8 cellular contexts compared by ENCODE assay signal in the genomic region with DNA sequence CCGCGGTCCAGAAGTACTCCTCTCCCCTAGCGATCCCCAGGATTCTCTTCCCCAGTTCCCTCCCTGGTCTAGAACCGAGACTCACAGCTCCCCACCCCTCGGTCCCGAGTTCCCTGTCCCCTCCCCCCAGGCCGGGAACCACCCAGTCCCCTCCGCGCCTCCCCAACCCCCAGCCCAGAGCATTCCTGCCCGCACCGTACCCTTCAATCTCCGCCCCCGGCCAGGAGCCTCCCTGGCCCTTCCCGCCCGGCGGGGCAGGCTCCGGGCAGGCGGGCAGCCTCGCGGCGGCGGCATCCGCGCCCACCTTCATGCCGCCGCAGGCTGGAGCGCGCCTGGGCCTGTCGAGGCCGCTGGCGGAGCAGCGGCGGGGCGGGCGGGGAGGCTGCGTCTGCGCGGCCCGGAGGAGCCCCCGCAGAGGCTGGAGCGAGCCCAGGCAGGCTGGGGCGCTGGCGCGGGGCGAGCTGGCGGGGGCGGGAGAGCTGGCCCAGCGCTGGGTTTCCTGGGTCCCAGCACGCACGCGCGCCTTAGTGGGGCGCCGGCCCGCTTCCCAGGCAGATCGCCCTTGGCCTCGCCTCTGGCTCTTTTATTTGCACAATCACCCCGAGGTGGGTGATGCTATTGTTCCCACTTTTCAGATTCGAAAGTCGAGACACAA. TPM values are rescaled to one million over a fixed set of nuclear protein-coding genes. Genes with fewer than 3 reads are reported as not detected.
DNase-seq lines count a peak whose midpoint lies in the region; ATAC-seq and TF ChIP-seq lines count a peak whose summit lies in the region.

No MANE protein-coding gene starts in this region.

- H3K4me1 ChIP-seq in OCI-LY7 (ENCODE audit: insufficient read depth, low read length, poor library complexity, severe bottlenecking) (no peaks in the 10 kb centered on the region), mesodermal cell (ENCODE audit: control insufficient read depth, insufficient read depth, low read length, poor library complexity, severe bottlenecking) (peaks cover 23% of the 10 kb centered on the region), upper lobe of left lung (peaks cover 44 to 60% (median 49%) of the 10 kb centered on the region in 4 donors)

- H3K4me3 ChIP-seq in OCI-LY7 (ENCODE audit: low read depth, low read length, poor library complexity, severe bottlenecking) (peak overlapping the region; percentile 47), mesodermal cell (ENCODE audit: extremely low read depth, insufficient read depth, low read length, poor library complexity, severe bottlenecking) (peak overlapping the region; percentile 47), upper lobe of left lung (peak overlapping the region; percentile 25 to 50 (median 42))

- BruUV-seq in OCI-LY7 (replicated peaks; lab: Mats Ljungman, UMichigan), result no TSS peak

- TF ChIP-seq CTCF in OCI-LY7 (conservative IDR thresholded peaks at IDR 0.05; ENCODE audit: low read length), result no peak
- TF ChIP-seq CTCF in upper lobe of left lung (IDR thresholded peaks at IDR 0.05), result no peak

- CTCF ChIA-PET in OCI-LY7 (lab: Charles Lee; ENCODE audit: unreplicated experiment), result interaction anchor here (1.5 kb wide), 1 partner anchor 89 kb away, joined by 3 read pairs; no protein-coding TSS in a partner anchor

- TF ChIP-seq POLR2A in upper lobe of left lung (IDR thresholded peaks at IDR 0.05), result no peak

- DNase-seq in AG08396 (ENCODE audit: low spot score) (peak; percentile 86), OCI-LY7 (ENCODE audit: low spot score) (no peak), ecto neural progenitor cell (ENCODE audit: low spot score) (peak; percentile 74), upper lobe of left lung (peak; percentile 34 to 91), NAMALWA (ENCODE audit: low spot score) (no peak)

- H3K27ac ChIP-seq in OCI-LY7 (ENCODE audit: low read depth, low read length, poor library complexity, severe bottlenecking) (no peak overlapping the region), mesodermal cell (ENCODE audit: low read depth, low read length, severe bottlenecking) (peak overlapping the region; percentile 89), upper lobe of left lung (peak overlapping the region; percentile 2 to 62 (median 28))

- POLR2A ChIA-PET in OCI-LY7 (lab: Charles Lee), result no interaction called here

- ATAC-seq in GM18907 (IDR thresholded peaks at IDR 0.05; ENCODE audit: unreplicated experiment) (peak; percentile 8), upper lobe of left lung (ENCODE audit: low FRiP score in 2 of 2) (peak in 1 of 2 donors; percentile 64), GM19351 (IDR thresholded peaks at IDR 0.05; ENCODE audit: unreplicated experiment) (no peak)

- H3K27me3 ChIP-seq in upper lobe of left lung, result peaks cover 0 to 14% (median 4%) of the 10 kb centered on the region in 4 donors

- H2AFZ ChIP-seq in OCI-LY7 (ENCODE audit: low read length), result peak overlapping the region; percentile 70

- no peaks in the 10 kb centered on the region for H3K9me2 ChIP-seq in OCI-LY7 (ENCODE audit: insufficient read depth, low read length)

- TF ChIP-seq EP300 in upper lobe of left lung (IDR thresholded peaks at IDR 0.05), result no peak

- H4K20me1 ChIP-seq in OCI-LY7 (ENCODE audit: insufficient read depth, low read length), result no peaks in the 10 kb centered on the region

- WGBS in mesodermal cell (ENCODE audit: insufficient coverage in 2 of 2), 2 experiments, result 1 to 2% methylated on average over 36 to 53 of the region's 60 CpGs
- 4% methylated on average over 35 of the region's 60 CpGs; no CpG with 5 or more reads in 1 of the 2 donors for WGBS in upper lobe of left lung, 2 donors

- H3K9me3 ChIP-seq in OCI-LY7 (ENCODE audit: low read length), result no peaks in the 10 kb centered on the region
- no peaks in the 10 kb centered on the region for H3K9me3 ChIP-seq in mesodermal cell (ENCODE audit: control insufficient read depth, low read length)
- no peaks in the 10 kb centered on the region for H3K9me3 ChIP-seq in upper lobe of left lung

- H3K36me3 ChIP-seq in OCI-LY7 (ENCODE audit: insufficient read depth, low read length) (no peaks in the 10 kb centered on the region), mesodermal cell (ENCODE audit: control insufficient read depth, insufficient read depth, low read length) (no peaks in the 10 kb centered on the region), upper lobe of left lung (no peaks in the 10 kb centered on the region)

- intact Hi-C loops in OCI-LY7 (cut with micrococcal nuclease; ENCODE audit: unreplicated experiment), result loop anchor here (2.0 kb wide), 1 partner anchor 111 kb away; no protein-coding TSS in a partner anchor

- no peaks in the 10 kb centered on the region for H3K79me2 ChIP-seq in OCI-LY7 (ENCODE audit: insufficient read depth, low read depth, low read length)

- peak overlapping the region; percentile 44; the same call in 1 of the 2 replicates for H3K4me2 ChIP-seq in OCI-LY7 (ENCODE audit: low read length)

RNA-seq across cellular contexts. Expression of gene GPR132, which starts 22.2 kb away (rescaled TPM):
- 0.10 and 1.0 TPM in 2 replicates for total RNA-seq in OCI-LY7 (2014; rRNA removed; shearing (Covaris generic))
- 1.9 and 3.0 TPM in 2 replicates for total RNA-seq in OCI-LY7 (2022)
- 0.59 TPM for polyA plus RNA-seq in mesodermal cell (2013, experiment 1 of 2)
- polyA plus RNA-seq in mesodermal cell (2013, experiment 2 of 2), result 0.86 TPM
- total RNA-seq in upper lobe of left lung, result 10 to 100 TPM in 1 of 6 donors, 1 to 10 TPM in 5; 3.0 to 14.7 (median 7.0) TPM

Comparison
In these comparisons a context has a peak if more than half of its experiments do, and no peak if none do; other contexts are left out.
1. DNase-seq: peak in AG08396 (single experiment), ecto neural progenitor cell (single experiment) and upper lobe of left lung (2 of 2); none in OCI-LY7 (single experiment) and NAMALWA (single experiment).
2. Peak in every context shown above with its lines, with median percentiles within 50 percentile points of each other: H3K4me3 ChIP-seq.